Comparison of ENCODE assay signal across 13 cellular contexts in the genomic region with DNA sequence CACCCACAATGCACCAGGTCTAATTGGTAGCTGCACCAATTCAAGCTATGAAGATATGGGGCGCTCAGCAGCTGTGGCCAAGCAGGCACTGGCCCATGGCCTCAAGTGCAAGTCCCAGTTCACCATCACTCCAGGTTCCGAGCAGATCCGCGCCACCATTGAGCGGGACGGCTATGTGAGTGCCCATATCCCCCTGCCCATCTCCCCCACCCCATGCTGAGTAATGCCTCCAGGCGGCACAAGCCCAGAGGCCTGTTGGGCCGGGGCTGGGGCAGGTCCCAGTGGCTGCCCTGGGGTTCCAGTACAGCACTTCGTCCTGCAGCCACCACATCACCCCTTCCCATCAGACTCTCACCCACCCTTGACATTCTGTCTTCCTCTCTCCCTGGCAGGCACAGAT. TPM values are rescaled to one million over a fixed set of nuclear protein-coding genes. Genes with fewer than 3 reads are reported as not detected.
DNase-seq lines count a peak whose midpoint lies in the region; ATAC-seq, FAIRE-seq and TF ChIP-seq lines count a peak whose summit lies in the region.
"Had no signal": no experiment of that assay in that cellular context is flagged by ENCODE, and none has a peak within 500 bp of the region (broad histone marks: within the 10 kb centered on the region; RNA-seq: fewer than 3 reads in every experiment).

No MANE protein-coding gene starts in this region.

- H3K4me1 ChIP-seq in HCT116 (ENCODE audit: control insufficient read depth in 1 of 2, insufficient read depth in 2 of 2, low read length in 2 of 2) (peaks cover 0 to 3% of the 10 kb centered on the region in 2 experiments; a peak in 1 of 4 replicates), HepG2 (ENCODE audit: insufficient read depth, low read length) (peaks cover 36% of the 10 kb centered on the region)

- RAD21 ChIA-PET in HCT116 (lab: Charles Lee; ENCODE audit: low non-redundant PET in 1 of 2, low total read pairs in 2 of 2, uncharacterized antibody in 2 of 2, unreplicated experiment in 2 of 2): no interaction called here

- H3K36me3 Mint-ChIP-seq in activated naive CD8-positive, alpha-beta T cell: no peaks in the 10 kb centered on the region
- peaks cover 45% of the 10 kb centered on the region for H3K36me3 Mint-ChIP-seq in stimulated activated memory B cell treated with anti-CD40 and anti-IgM and Interleukin-4, amounts not matched to agents 10 μg/mL and 1 μg/mL and 100 μg/mL, for 72 hours

- H2AFZ ChIP-seq in HCT116 (ENCODE audit: low read depth, low read length, poor library complexity, severe bottlenecking) (no peak overlapping the region), HepG2 (ENCODE audit: low read length) (no peak overlapping the region)

- TF ChIP-seq CTCF in HCT116 (IDR thresholded peaks at IDR 0.05 in 2 of 3, conservative IDR thresholded peaks at IDR 0.05 in 1 of 3; ENCODE audit: borderline replicate concordance in 1 of 3, insufficient read depth in 1 of 3, low read depth in 2 of 3, low read length in 2 of 3) (no peak), HepG2 (CRISPR knock-in tag; IDR thresholded peaks at IDR 0.05) (no peak)

- H3K4me2 ChIP-seq in HCT116 (ENCODE audit: low read length): no peak overlapping the region
- H3K4me2 ChIP-seq in HepG2 (ENCODE audit: low read depth, low read length): no peak overlapping the region

- in situ Hi-C loops in HepG2 (cut with HindIII; ENCODE audit: extremely low pct_ligation_motif_present, low pct_unique_long_range_greater_than_20kb): no loop called here

- H3K27me3 Mint-ChIP-seq in activated naive CD8-positive, alpha-beta T cell: no peaks in the 10 kb centered on the region
- H3K27me3 Mint-ChIP-seq in stimulated activated memory B cell treated with anti-CD40 and anti-IgM and Interleukin-4, amounts not matched to agents 10 μg/mL and 1 μg/mL and 100 μg/mL, for 72 hours: no peaks in the 10 kb centered on the region

- no peaks in the 10 kb centered on the region for H3K79me2 ChIP-seq in HCT116 (ENCODE audit: insufficient read depth, low read length)
- H3K79me2 ChIP-seq in HepG2 (ENCODE audit: insufficient read depth, low read length): no peaks in the 10 kb centered on the region

- H3K9ac ChIP-seq in HCT116 (ENCODE audit: low read length) (no peak overlapping the region), HepG2 (ENCODE audit: insufficient read depth, low read depth, low read length) (no peak overlapping the region)

- H3K27ac Mint-ChIP-seq in activated naive CD8-positive, alpha-beta T cell: peak overlapping the region; percentile 64
- peak overlapping the region; percentile 74 for H3K27ac Mint-ChIP-seq in stimulated activated memory B cell treated with anti-CD40 and anti-IgM and Interleukin-4, amounts not matched to agents 10 μg/mL and 1 μg/mL and 100 μg/mL, for 72 hours
- H3K27ac Mint-ChIP-seq: activated T-cell treated with anti-CD3 and anti-CD28 coated beads, Interleukin-2, amount 50 U/mL, for 72 hours had no signal

- H3K27me3 ChIP-seq in HCT116 (ENCODE audit: insufficient read depth, low read length) (no peaks in the 10 kb centered on the region), HepG2 (ENCODE audit: control insufficient read depth in 1 of 2, insufficient read depth in 2 of 2, low read length in 2 of 2) (no peaks in the 10 kb centered on the region)

- ATAC-seq in HCT116: no peak
- ATAC-seq in HepG2: no peak
- ATAC-seq in stimulated activated memory B cell treated with anti-CD40 and anti-IgM and Interleukin-4, amounts not matched to agents 10 μg/mL and 1 μg/mL and 100 μg/mL, for 72 hours: no peak
- no peak for ATAC-seq in HG02938 (IDR thresholded peaks at IDR 0.05; ENCODE audit: unreplicated experiment)
- ATAC-seq in HG03039 (IDR thresholded peaks at IDR 0.05; ENCODE audit: unreplicated experiment): no peak
- ATAC-seq: activated T-cell treated with anti-CD3 and anti-CD28 coated beads, Interleukin-2, amount 50 U/mL, for 72 hours had no signal

- intact Hi-C loops in HCT116 (cut with micrococcal nuclease) (no loop called here), HepG2 (cut with micrococcal nuclease; ENCODE audit: unreplicated experiment) (no loop called here)

- BruUV-seq in HCT116 (replicated peaks; lab: Mats Ljungman, UMichigan) (no TSS peak), HepG2 (replicated peaks; lab: Mats Ljungman, UMichigan) (no TSS peak)

- no peak for TF ChIP-seq RAD21 in HCT116 (IDR thresholded peaks at IDR 0.05; ENCODE audit: low read depth)
- no peak for TF ChIP-seq RAD21 in HepG2 (CRISPR knock-in tag; IDR thresholded peaks at IDR 0.05)

- POLR2A ChIA-PET in HCT116 (lab: Charles Lee): no interaction called here
- POLR2A ChIA-PET in HepG2 (lab: Yijun Ruan, JAX): no interaction called here

- H3K9me2 ChIP-seq in HCT116 (ENCODE audit: insufficient read depth): no peaks in the 10 kb centered on the region

- no peak for TF ChIP-seq EP300 in HepG2 (IDR thresholded peaks at IDR 0.05; ENCODE audit: low read depth in 2 of 2, low read length in 2 of 2)
- no peak for TF ChIP-seq EP300 in HepG2 (CRISPR knock-in tag; IDR thresholded peaks at IDR 0.05; ENCODE audit: borderline replicate concordance)

- peak overlapping the region; percentile 55; the same call in 1 of the 2 replicates for H3K27ac ChIP-seq in HCT116 (ENCODE audit: low read depth, low read length)
- no peak overlapping the region for H3K27ac ChIP-seq in HepG2 (ENCODE audit: extremely low read length, insufficient read depth, low read length)

- H4K20me1 ChIP-seq in HCT116 (ENCODE audit: insufficient read depth): peaks cover 9% of the 10 kb centered on the region; the same call in 1 of the 2 replicates
- no peaks in the 10 kb centered on the region for H4K20me1 ChIP-seq in HepG2 (ENCODE audit: insufficient read depth, low read length)

- CTCF ChIA-PET in HCT116 (lab: Charles Lee): no interaction called here
- CTCF ChIA-PET in HepG2 (lab: Yijun Ruan, JAX; ENCODE audit: low intra/inter-chr PET ratio, low total read pairs): no interaction called here

- H3K36me3 ChIP-seq in HCT116 (ENCODE audit: control insufficient read depth in 1 of 2, insufficient read depth in 2 of 2, low read length in 2 of 2) (peaks cover 15 to 56% of the 10 kb centered on the region in 2 experiments), HepG2 (replicated peaks in 1 of 2; ENCODE audit: control insufficient read depth in 1 of 2, insufficient read depth in 2 of 2, low read length in 2 of 2) (peaks cover 15 to 45% of the 10 kb centered on the region in 2 experiments; a peak in 4 of 5 replicates)

- peaks cover 24% of the 10 kb centered on the region for H3K4me1 Mint-ChIP-seq in activated naive CD8-positive, alpha-beta T cell (ENCODE audit: low read depth)
- peaks cover 24% of the 10 kb centered on the region for H3K4me1 Mint-ChIP-seq in stimulated activated memory B cell treated with anti-CD40 and anti-IgM and Interleukin-4, amounts not matched to agents 10 μg/mL and 1 μg/mL and 100 μg/mL, for 72 hours

- no peaks in the 10 kb centered on the region for H3K9me3 Mint-ChIP-seq in activated naive CD8-positive, alpha-beta T cell (ENCODE audit: low read depth)
- no peaks in the 10 kb centered on the region for H3K9me3 Mint-ChIP-seq in stimulated activated memory B cell treated with anti-CD40 and anti-IgM and Interleukin-4, amounts not matched to agents 10 μg/mL and 1 μg/mL and 100 μg/mL, for 72 hours
- H3K9me3 Mint-ChIP-seq: activated T-cell treated with anti-CD3 and anti-CD28 coated beads, Interleukin-2, amount 50 U/mL, for 72 hours had no signal

- no peak overlapping the region for H3K4me3 Mint-ChIP-seq in activated naive CD8-positive, alpha-beta T cell
- H3K4me3 Mint-ChIP-seq in stimulated activated memory B cell treated with anti-CD40 and anti-IgM and Interleukin-4, amounts not matched to agents 10 μg/mL and 1 μg/mL and 100 μg/mL, for 72 hours: no peak overlapping the region
- H3K4me3 Mint-ChIP-seq: activated T-cell treated with anti-CD3 and anti-CD28 coated beads, Interleukin-2, amount 50 U/mL, for 72 hours had no signal

- H3K4me3 ChIP-seq in HCT116 (replicated peaks in 1 of 2; ENCODE audit: low read depth in 1 of 2, low read length in 2 of 2) (no peak overlapping the region), HepG2 (replicated peaks in 1 of 3; ENCODE audit: insufficient read depth in 1 of 3, low read depth in 2 of 3, low read length in 3 of 3) (no peak overlapping the region)

- TF ChIP-seq POLR2A in HCT116 (IDR thresholded peaks at IDR 0.05; ENCODE audit: borderline replicate concordance, extremely low read depth, insufficient read depth, insufficient read length) (no peak), HepG2 (IDR thresholded peaks at IDR 0.05; ENCODE audit: insufficient read depth in 1 of 2, low read depth in 2 of 2, low read length in 2 of 2) (no peak)

- H3K9me3 ChIP-seq in HCT116 (ENCODE audit: control insufficient read depth in 1 of 2, insufficient read depth in 1 of 2, low read depth in 1 of 2, low read length in 2 of 2) (no peaks in the 10 kb centered on the region), HepG2 (ENCODE audit: low read length) (no peaks in the 10 kb centered on the region)

- DNase-seq in HCT116 (ENCODE audit: low read depth, low spot score) (no peak), HepG2 (ENCODE audit: low spot score) (no peak), T-helper 9 cell (no peak), NCI-H226 (no peak)
- DNase-seq: activated T-cell treated with anti-CD3 and anti-CD28 coated beads, Interleukin-2, amount 50 U/mL, for 72 hours; DMS153; hypothalamus; NCI-H187 had no signal

- no peak for FAIRE-seq in HepG2 (lab: Jason Lieb, UNC)

- WGBS in HepG2 (ENCODE audit: low lambda C conversion rate): 90% methylated on average over 3 of the region's 9 CpGs

RNA-seq across cellular contexts. Expression of a gene that starts 21.5 kb away (rescaled TPM):
- total RNA-seq in HCT116 (2021; ENCODE audit: unreplicated experiment): 62.1 TPM
- polyA plus RNA-seq in HCT116 (2012): 30.7 and 31.8 TPM in 2 replicates
- 28.6 and 30.3 TPM in 2 replicates for total RNA-seq in HepG2 (2016; rRNA removed; fragmentation: Illumina TruSeq; extraction: Trizol)
- 13.1 and 13.9 TPM in 2 replicates for total RNA-seq in HepG2 (2016; cell fraction: cytosol; rRNA removed; fragmentation: Illumina TruSeq; extraction: Trizol; ENCODE audit: low read depth)
- total RNA-seq in HepG2 (2016; cell fraction: insoluble cytoplasmic fraction; rRNA removed; fragmentation: Illumina TruSeq; extraction: Trizol): 27.8 and 29.2 TPM in 2 replicates
- 33.4 and 34.4 TPM in 2 replicates for total RNA-seq in HepG2 (2016; cell fraction: membrane; rRNA removed; fragmentation: Illumina TruSeq; extraction: Trizol)
- total RNA-seq in HepG2 (2016; cell fraction: nucleus; rRNA removed; fragmentation: Illumina TruSeq; extraction: Trizol): 20.8 and 24.8 TPM in 2 replicates
- 10.3 and 11.2 TPM in 2 replicates for polyA plus RNA-seq in HepG2 (2011; rRNA removed)
- 8.4 and 9.9 TPM in 2 replicates for polyA plus RNA-seq in HepG2 (2011; cell fraction: cytosol; rRNA removed)
- polyA plus RNA-seq in HepG2 (2011; cell fraction: nucleus; rRNA removed): 10.0 and 10.5 TPM in 2 replicates
- 8.6 and 11.1 TPM in 2 replicates for polyA plus RNA-seq in HepG2 (2012)
- 40.9 and 52.2 TPM in 2 replicates for polyA plus RNA-seq in HepG2 (2016; cell fraction: cytosol; fragmentation: Illumina TruSeq; extraction: Trizol; ENCODE audit: low read depth)
- 37.9 and 45.4 TPM in 2 replicates for polyA plus RNA-seq in HepG2 (2016; cell fraction: insoluble cytoplasmic fraction; fragmentation: Illumina TruSeq; extraction: Trizol; ENCODE audit: low read depth)
- 50.3 and 61.8 TPM in 2 replicates for polyA plus RNA-seq in HepG2 (2016; cell fraction: membrane; fragmentation: Illumina TruSeq; extraction: Trizol; ENCODE audit: low read depth)
- 38.0 and 40.7 TPM in 2 replicates for polyA plus RNA-seq in HepG2 (2016; cell fraction: nucleus; fragmentation: Illumina TruSeq; extraction: Trizol; ENCODE audit: insufficient read depth, low read depth)
- 18.2 and 44.3 TPM in 2 replicates for polyA minus RNA-seq in HepG2 (2011; rRNA and poly(A)+ RNA removed; ENCODE audit: low replicate concordance)
- polyA minus RNA-seq in HepG2 (2011; cell fraction: cytosol; rRNA and poly(A)+ RNA removed): 3.3 and 3.9 TPM in 2 replicates
- 16.3 and 17.3 TPM in 2 replicates for polyA minus RNA-seq in HepG2 (2011; cell fraction: nucleus; rRNA and poly(A)+ RNA removed)

RNA-seq across cellular contexts. Expression of a gene that starts 38.0 kb away (rescaled TPM):
- total RNA-seq in HCT116 (2021; ENCODE audit: unreplicated experiment) (0.22 TPM), HepG2 (2016; rRNA removed; fragmentation: Illumina TruSeq; extraction: Trizol) (0.11 and 0.17 TPM in 2 replicates)
- polyA plus RNA-seq in HCT116 (2012): 0.15 and 0.17 TPM in 2 replicates
- 0.18 TPM in 1 of 2 replicates, not detected in the other for total RNA-seq in HepG2 (2016; cell fraction: cytosol; rRNA removed; fragmentation: Illumina TruSeq; extraction: Trizol; ENCODE audit: low read depth)
- 0.12 and 0.28 TPM in 2 replicates for total RNA-seq in HepG2 (2016; cell fraction: insoluble cytoplasmic fraction; rRNA removed; fragmentation: Illumina TruSeq; extraction: Trizol)
- 0.07 and 0.09 TPM in 2 replicates for total RNA-seq in HepG2 (2016; cell fraction: membrane; rRNA removed; fragmentation: Illumina TruSeq; extraction: Trizol)
- not detected in 2 replicates for total RNA-seq in HepG2 (2016; cell fraction: nucleus; rRNA removed; fragmentation: Illumina TruSeq; extraction: Trizol)
- 0.26 and 0.47 TPM in 2 replicates for polyA plus RNA-seq in HepG2 (2011; rRNA removed)
- polyA plus RNA-seq in HepG2 (2011; cell fraction: cytosol; rRNA removed): 0.24 and 0.38 TPM in 2 replicates
- polyA plus RNA-seq in HepG2 (2011; cell fraction: nucleus; rRNA removed): 0.96 and 1.1 TPM in 2 replicates
- 0.16 and 0.33 TPM in 2 replicates for polyA plus RNA-seq in HepG2 (2012)
- 0.03 and 0.05 TPM in 2 replicates for polyA plus RNA-seq in HepG2 (2016; cell fraction: cytosol; fragmentation: Illumina TruSeq; extraction: Trizol; ENCODE audit: low read depth)
- 0.41 TPM in 1 of 2 replicates, not detected in the other for polyA plus RNA-seq in HepG2 (2016; cell fraction: insoluble cytoplasmic fraction; fragmentation: Illumina TruSeq; extraction: Trizol; ENCODE audit: low read depth)
- 0.08 and 0.15 TPM in 2 replicates for polyA plus RNA-seq in HepG2 (2016; cell fraction: membrane; fragmentation: Illumina TruSeq; extraction: Trizol; ENCODE audit: low read depth)
- polyA plus RNA-seq in HepG2 (2016; cell fraction: nucleus; fragmentation: Illumina TruSeq; extraction: Trizol; ENCODE audit: insufficient read depth, low read depth): 0.22 and 0.27 TPM in 2 replicates
- 0.40 and 0.82 TPM in 2 replicates for polyA minus RNA-seq in HepG2 (2011; rRNA and poly(A)+ RNA removed; ENCODE audit: low replicate concordance)
- 0.26 and 0.40 TPM in 2 replicates for polyA minus RNA-seq in HepG2 (2011; cell fraction: cytosol; rRNA and poly(A)+ RNA removed)
- 0.12 and 0.13 TPM in 2 replicates for polyA minus RNA-seq in HepG2 (2011; cell fraction: nucleus; rRNA and poly(A)+ RNA removed)
- total RNA-seq: activated T-cell treated with anti-CD3 and anti-CD28 coated beads, Interleukin-2, amount 50 U/mL, for 72 hours; mononuclear cell had no signal

RNA-seq across cellular contexts. Expression of a gene that starts 53.9 kb away (rescaled TPM):
- total RNA-seq in HCT116 (2021; ENCODE audit: unreplicated experiment): 108 TPM
- 118 and 123 TPM in 2 replicates for polyA plus RNA-seq in HCT116 (2012)
- total RNA-seq in HepG2 (2016; rRNA removed; fragmentation: Illumina TruSeq; extraction: Trizol): 39.3 and 45.6 TPM in 2 replicates
- 34.7 and 46.3 TPM in 2 replicates for total RNA-seq in HepG2 (2016; cell fraction: cytosol; rRNA removed; fragmentation: Illumina TruSeq; extraction: Trizol; ENCODE audit: low read depth)
- 35.3 and 49.1 TPM in 2 replicates for total RNA-seq in HepG2 (2016; cell fraction: insoluble cytoplasmic fraction; rRNA removed; fragmentation: Illumina TruSeq; extraction: Trizol)
- total RNA-seq in HepG2 (2016; cell fraction: membrane; rRNA removed; fragmentation: Illumina TruSeq; extraction: Trizol): 68.4 and 83.2 TPM in 2 replicates
- 37.1 and 37.3 TPM in 2 replicates for total RNA-seq in HepG2 (2016; cell fraction: nucleus; rRNA removed; fragmentation: Illumina TruSeq; extraction: Trizol)
- 19.2 and 19.4 TPM in 2 replicates for polyA plus RNA-seq in HepG2 (2011; rRNA removed)
- polyA plus RNA-seq in HepG2 (2011; cell fraction: cytosol; rRNA removed): 34.8 and 36.5 TPM in 2 replicates
- 61.6 and 75.9 TPM in 2 replicates for polyA plus RNA-seq in HepG2 (2011; cell fraction: nucleus; rRNA removed)
- polyA plus RNA-seq in HepG2 (2012): 57.9 and 62.9 TPM in 2 replicates
- polyA plus RNA-seq in HepG2 (2016; cell fraction: cytosol; fragmentation: Illumina TruSeq; extraction: Trizol; ENCODE audit: low read depth): 61.5 and 78.5 TPM in 2 replicates
- 39.9 and 50.2 TPM in 2 replicates for polyA plus RNA-seq in HepG2 (2016; cell fraction: insoluble cytoplasmic fraction; fragmentation: Illumina TruSeq; extraction: Trizol; ENCODE audit: low read depth)
- polyA plus RNA-seq in HepG2 (2016; cell fraction: membrane; fragmentation: Illumina TruSeq; extraction: Trizol; ENCODE audit: low read depth): 77.9 and 110 TPM in 2 replicates
- 51.9 and 54.4 TPM in 2 replicates for polyA plus RNA-seq in HepG2 (2016; cell fraction: nucleus; fragmentation: Illumina TruSeq; extraction: Trizol; ENCODE audit: insufficient read depth, low read depth)
- 18.9 and 35.9 TPM in 2 replicates for polyA minus RNA-seq in HepG2 (2011; rRNA and poly(A)+ RNA removed; ENCODE audit: low replicate concordance)
- polyA minus RNA-seq in HepG2 (2011; cell fraction: cytosol; rRNA and poly(A)+ RNA removed): 31.6 and 35.4 TPM in 2 replicates
- polyA minus RNA-seq in HepG2 (2011; cell fraction: nucleus; rRNA and poly(A)+ RNA removed): 29.2 and 32.8 TPM in 2 replicates

RNA-seq across cellular contexts. Expression of a gene that starts 54.3 kb away (rescaled TPM):
- total RNA-seq in HCT116 (2021; ENCODE audit: unreplicated experiment) (86.0 TPM), HepG2 (2016; rRNA removed; fragmentation: Illumina TruSeq; extraction: Trizol) (105 and 154 TPM in 2 replicates)
- polyA plus RNA-seq in HCT116 (2012): 49.2 and 58.8 TPM in 2 replicates
- 34.8 TPM in 2 replicates for total RNA-seq in HepG2 (2016; cell fraction: cytosol; rRNA removed; fragmentation: Illumina TruSeq; extraction: Trizol; ENCODE audit: low read depth)
- 107 and 165 TPM in 2 replicates for total RNA-seq in HepG2 (2016; cell fraction: insoluble cytoplasmic fraction; rRNA removed; fragmentation: Illumina TruSeq; extraction: Trizol)
- total RNA-seq in HepG2 (2016; cell fraction: membrane; rRNA removed; fragmentation: Illumina TruSeq; extraction: Trizol): 55.9 and 58.9 TPM in 2 replicates
- 38.4 and 43.4 TPM in 2 replicates for total RNA-seq in HepG2 (2016; cell fraction: nucleus; rRNA removed; fragmentation: Illumina TruSeq; extraction: Trizol)
- 50.7 and 56.6 TPM in 2 replicates for polyA plus RNA-seq in HepG2 (2011; rRNA removed)
- polyA plus RNA-seq in HepG2 (2011; cell fraction: cytosol; rRNA removed): 43.0 and 50.6 TPM in 2 replicates
- 14.8 and 17.9 TPM in 2 replicates for polyA plus RNA-seq in HepG2 (2011; cell fraction: nucleus; rRNA removed)
- 42.0 and 46.3 TPM in 2 replicates for polyA plus RNA-seq in HepG2 (2012)
- 22.7 and 24.1 TPM in 2 replicates for polyA plus RNA-seq in HepG2 (2016; cell fraction: cytosol; fragmentation: Illumina TruSeq; extraction: Trizol; ENCODE audit: low read depth)
- 141 and 153 TPM in 2 replicates for polyA plus RNA-seq in HepG2 (2016; cell fraction: insoluble cytoplasmic fraction; fragmentation: Illumina TruSeq; extraction: Trizol; ENCODE audit: low read depth)
- 38.6 and 42.2 TPM in 2 replicates for polyA plus RNA-seq in HepG2 (2016; cell fraction: membrane; fragmentation: Illumina TruSeq; extraction: Trizol; ENCODE audit: low read depth)
- polyA plus RNA-seq in HepG2 (2016; cell fraction: nucleus; fragmentation: Illumina TruSeq; extraction: Trizol; ENCODE audit: insufficient read depth, low read depth): 44.4 and 50.2 TPM in 2 replicates
- 22.2 and 41.1 TPM in 2 replicates for polyA minus RNA-seq in HepG2 (2011; rRNA and poly(A)+ RNA removed; ENCODE audit: low replicate concordance)
- 11.8 and 12.4 TPM in 2 replicates for polyA minus RNA-seq in HepG2 (2011; cell fraction: cytosol; rRNA and poly(A)+ RNA removed)
- polyA minus RNA-seq in HepG2 (2011; cell fraction: nucleus; rRNA and poly(A)+ RNA removed): 14.3 and 15.1 TPM in 2 replicates
